In the genomic region with DNA sequence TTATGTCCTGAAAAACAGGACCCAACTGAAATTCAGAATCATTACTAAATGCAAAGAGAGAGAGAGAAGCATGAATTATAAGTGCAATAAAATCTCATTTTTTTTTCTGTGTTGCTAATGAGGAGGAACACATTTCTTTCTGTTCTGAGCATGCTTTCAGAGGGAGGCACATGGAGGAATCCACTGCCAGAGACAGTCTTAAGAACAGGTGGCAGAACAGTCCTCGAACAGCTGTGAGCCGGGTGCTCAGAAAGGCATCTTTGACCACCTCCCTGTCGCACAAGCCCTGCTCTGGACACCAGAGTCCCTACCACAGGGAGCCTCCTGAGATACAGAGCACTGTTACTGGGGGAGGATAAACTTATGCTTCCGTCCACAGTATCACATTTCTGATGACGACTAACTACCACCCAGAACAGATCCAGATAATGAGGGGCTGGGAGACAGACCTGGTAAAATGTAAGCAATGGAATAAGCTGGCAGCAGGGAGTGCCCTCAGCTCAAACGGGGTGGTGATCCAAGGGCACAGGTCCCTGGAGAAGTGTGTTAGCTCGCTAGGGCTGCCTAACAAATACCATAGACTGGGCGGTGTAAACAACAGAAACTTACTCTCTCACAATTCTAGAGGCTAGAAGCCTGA, we compare ENCODE assay signal across 10 cellular contexts.
DNase-seq lines count a peak whose midpoint lies in the region; ATAC-seq and TF ChIP-seq lines count a peak whose summit lies in the region.
"Had no signal": no experiment of that assay in that cellular context is flagged by ENCODE, and none has a peak within 500 bp of the region (broad histone marks: within the 10 kb centered on the region; RNA-seq: fewer than 3 reads in every experiment).

No MANE protein-coding gene starts in this region.

- H3K79me2 ChIP-seq in DND-41 (ENCODE audit: insufficient read depth, low read length) (no peaks in the 10 kb centered on the region), Loucy (ENCODE audit: insufficient read depth, low read length) (no peaks in the 10 kb centered on the region)

- H3K36me3 ChIP-seq in DND-41 (ENCODE audit: insufficient read depth, low read length) (no peaks in the 10 kb centered on the region), Loucy (ENCODE audit: insufficient read depth, low read length) (no peaks in the 10 kb centered on the region), mucosa of stomach (ENCODE audit: control insufficient read depth, insufficient read depth, low read length) (no peaks in the 10 kb centered on the region)

- DNase-seq in DND-41 (no peak), RKO (ENCODE audit: low spot score) (no peak), posterior vena cava (ENCODE audit: low spot score) (no peak), RPMI8226 (no peak)
- DNase-seq: NCI-H1436 treated with DMSO at 0.1 percent for 48 hours had no signal

- no peak overlapping the region for H3K4me2 ChIP-seq in DND-41 (ENCODE audit: insufficient read depth, low read length)
- H3K4me2 ChIP-seq in Loucy (ENCODE audit: low read depth, low read length, poor library complexity, severe bottlenecking), result no peak overlapping the region

- H2AFZ ChIP-seq in DND-41 (ENCODE audit: low read depth, low read length) (peak overlapping the region; percentile 23; the same call in 1 of the 2 replicates), Loucy (ENCODE audit: low read length) (peak overlapping the region; percentile 98)

- H4K20me1 ChIP-seq in DND-41 (ENCODE audit: insufficient read depth, low read length) (no peaks in the 10 kb centered on the region), Loucy (ENCODE audit: insufficient read depth, low read length, poor library complexity, severe bottlenecking) (no peaks in the 10 kb centered on the region)

- H3K9ac ChIP-seq in DND-41 (ENCODE audit: low read depth, low read length), result no peak overlapping the region
- no peak overlapping the region for H3K9ac ChIP-seq in Loucy (ENCODE audit: low read depth, low read length, poor library complexity, severe bottlenecking)
- H3K9ac ChIP-seq in mucosa of stomach (ENCODE audit: low read length), result no peak overlapping the region

- H3K27ac ChIP-seq in DND-41 (ENCODE audit: low read length) (no peak overlapping the region), VCaP (peak overlapping the region; percentile 43)
- H3K27ac ChIP-seq: SK-N-MC had no signal

- no peak for ATAC-seq in DND-41 (ENCODE audit: insufficient read depth, low read depth)
- no peak for ATAC-seq in HG03354 (IDR thresholded peaks at IDR 0.05; ENCODE audit: poor library complexity, severe bottlenecking, unreplicated experiment)

- peaks cover 19% of the 10 kb centered on the region for H3K27me3 ChIP-seq in DND-41 (ENCODE audit: insufficient read depth, low read length, poor library complexity)
- no peaks in the 10 kb centered on the region for H3K27me3 ChIP-seq in Loucy (ENCODE audit: insufficient read depth, low read length, poor library complexity, severe bottlenecking)
- no peaks in the 10 kb centered on the region for H3K27me3 ChIP-seq in mucosa of stomach (ENCODE audit: control insufficient read depth, insufficient read depth, low read length)

- no peaks in the 10 kb centered on the region for H3K9me3 ChIP-seq in DND-41 (ENCODE audit: insufficient read depth, low read length, severe bottlenecking)
- H3K9me3 ChIP-seq in Loucy (ENCODE audit: insufficient read depth, low read depth, low read length), result no peaks in the 10 kb centered on the region
- H3K9me3 ChIP-seq in mucosa of stomach (ENCODE audit: control insufficient read depth, low read length), result no peaks in the 10 kb centered on the region

- H3K9me2 ChIP-seq in Loucy (replicated peaks; ENCODE audit: low read depth, low read length), result no peaks in the 10 kb centered on the region

- H3K4me3 ChIP-seq in DND-41 (ENCODE audit: low read depth in 1 of 2, low read length in 2 of 2), result no peak overlapping the region
- no peak overlapping the region for H3K4me3 ChIP-seq in Loucy (ENCODE audit: low read length, poor library complexity, severe bottlenecking)
- H3K4me3 ChIP-seq in mucosa of stomach (ENCODE audit: low read length), result peak overlapping the region; percentile 6

- no peak for TF ChIP-seq CTCF in DND-41 (IDR thresholded peaks at IDR 0.05; ENCODE audit: borderline replicate concordance, extremely low read depth, low read length, poor library complexity, severe bottlenecking)
- no peak for TF ChIP-seq CTCF in Loucy (conservative IDR thresholded peaks at IDR 0.05; ENCODE audit: low read length)
- TF ChIP-seq CTCF in VCaP (conservative IDR thresholded peaks at IDR 0.05), result no peak

- H3K4me1 ChIP-seq in DND-41 (ENCODE audit: insufficient read depth, low read length) (peaks cover 19% of the 10 kb centered on the region), Loucy (ENCODE audit: insufficient read depth, low read length, poor library complexity, severe bottlenecking) (peaks cover 8% of the 10 kb centered on the region), mucosa of stomach (ENCODE audit: control insufficient read depth, insufficient read depth, low read length) (peaks cover 42% of the 10 kb centered on the region)

- intact Hi-C loops in posterior vena cava (cut with DNase I), result no loop called here

- no peaks in the 10 kb centered on the region for H3F3A ChIP-seq in Loucy (ENCODE audit: low read depth)
